Comparison of ENCODE assay signal across 30 cellular contexts in the genomic region with DNA sequence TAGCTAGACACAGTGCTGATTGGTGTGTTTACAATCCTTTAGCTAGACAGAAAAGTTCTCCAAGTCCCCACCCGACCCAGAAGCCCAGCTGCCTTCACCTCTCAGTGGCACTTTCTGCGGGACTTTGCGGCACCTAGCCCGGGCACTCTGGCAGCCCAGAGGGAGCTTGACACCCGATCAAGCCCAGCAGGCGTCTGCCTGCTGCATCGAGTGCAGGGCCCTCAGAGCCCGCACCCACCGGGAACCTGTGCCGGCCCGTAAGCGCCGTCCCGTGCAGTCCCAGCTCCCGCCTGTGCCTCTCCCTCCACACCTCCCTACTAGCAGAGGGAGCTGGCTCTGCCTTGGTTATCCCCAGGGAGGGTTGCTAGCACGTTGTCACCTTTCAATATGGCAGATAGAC.
"Had no signal": no experiment of that assay in that cellular context is flagged by ENCODE, and none has a peak within 500 bp of the region (broad histone marks: within the 10 kb centered on the region; RNA-seq: fewer than 3 reads in every experiment).

No MANE protein-coding gene starts in this region.

- H3K27ac Mint-ChIP-seq: activated CD4-positive, alpha-beta memory T cell treated with anti-CD3 and anti-CD28 coated beads for 36 hours; activated CD4-positive, alpha-beta T cell treated with anti-CD3 and anti-CD28 coated beads for 36 hours; activated CD4-positive, alpha-beta T cell treated with anti-CD3 and anti-CD28 coated beads, Interleukin-2, amount 10 ng/mL, durations not matched to agents 24 days and 14 days; activated CD8-positive, alpha-beta memory T cell treated with anti-CD3 and anti-CD28 coated beads, Interleukin-2, amount 10 ng/mL, durations not matched to agents 7 days and 5 days; activated CD8-positive, alpha-beta T cell treated with anti-CD3 and anti-CD28 coated beads, Interleukin-2, amount 10 ng/mL, durations not matched to agents 7 days and 5 days; activated naive CD4-positive, alpha-beta T cell treated with anti-CD3 and anti-CD28 coated beads for 36 hours; activated naive CD4-positive, alpha-beta T cell treated with anti-CD3 and anti-CD28 coated beads, Interleukin-2, amount 50 U/mL, for 72 hours; activated naive CD8-positive, alpha-beta T cell treated with anti-CD3 and anti-CD28 coated beads, Interleukin-2, amount 10 ng/mL, durations not matched to agents 7 days and 5 days; activated T-helper 17 cell treated with anti-CD3 and anti-CD28 coated beads, Interleukin-2, amount 50 U/mL, for 72 hours; brain; dendritic cell treated with granulocyte-macrophage colony-stimulating factor and Interleukin-4, amounts not matched to agents 40 ng/mL and 50 ng/mL, for 4 days; endodermal cell had no signal

- H3K4me3 ChIP-seq: ascending aorta, breast epithelium, cardiac muscle cell, coronary artery, dorsolateral prefrontal cortex, gastrocnemius medialis had no signal

- H3K27me3 ChIP-seq: ascending aorta, breast epithelium, cardiac muscle cell, dorsolateral prefrontal cortex, foreskin keratinocyte, gastrocnemius medialis had no signal

- H3K4me3 Mint-ChIP-seq: activated CD4-positive, alpha-beta memory T cell treated with anti-CD3 and anti-CD28 coated beads for 36 hours; activated CD4-positive, alpha-beta T cell treated with anti-CD3 and anti-CD28 coated beads for 36 hours; activated CD4-positive, alpha-beta T cell treated with anti-CD3 and anti-CD28 coated beads, Interleukin-2, amount 10 ng/mL, durations not matched to agents 24 days and 14 days; activated CD8-positive, alpha-beta memory T cell treated with anti-CD3 and anti-CD28 coated beads, Interleukin-2, amount 10 ng/mL, durations not matched to agents 7 days and 5 days; activated CD8-positive, alpha-beta T cell treated with anti-CD3 and anti-CD28 coated beads, Interleukin-2, amount 10 ng/mL, durations not matched to agents 7 days and 5 days; activated naive CD4-positive, alpha-beta T cell treated with anti-CD3 and anti-CD28 coated beads for 36 hours; activated naive CD8-positive, alpha-beta T cell treated with anti-CD3 and anti-CD28 coated beads, Interleukin-2, amount 10 ng/mL, durations not matched to agents 7 days and 5 days; activated T-cell treated with anti-CD3 and anti-CD28 coated beads, Interleukin-2, amount 50 U/mL, for 4 hours; activated T-helper 17 cell treated with anti-CD3 and anti-CD28 coated beads, Interleukin-2, amount 50 U/mL, for 72 hours; brain; dendritic cell treated with granulocyte-macrophage colony-stimulating factor and Interleukin-4, amounts not matched to agents 40 ng/mL and 50 ng/mL, for 4 days; endodermal cell had no signal

- ATAC-seq: activated CD4-positive, alpha-beta T cell treated with anti-CD3 and anti-CD28 coated beads for 36 hours; activated CD8-positive, alpha-beta memory T cell treated with anti-CD3 and anti-CD28 coated beads, Interleukin-2, amount 10 ng/mL, durations not matched to agents 7 days and 5 days; activated CD8-positive, alpha-beta T cell treated with anti-CD3 and anti-CD28 coated beads, Interleukin-2, amount 10 ng/mL, durations not matched to agents 7 days and 5 days; activated naive CD4-positive, alpha-beta T cell treated with anti-CD3 and anti-CD28 coated beads, Interleukin-2, amount 50 U/mL, for 72 hours; activated T-cell treated with anti-CD3 and anti-CD28 coated beads, Interleukin-2, amount 50 U/mL, for 4 hours; activated T-helper 17 cell treated with anti-CD3 and anti-CD28 coated beads, Interleukin-2, amount 50 U/mL, for 72 hours; esophagus mucosa; foreskin keratinocyte; gastrocnemius medialis had no signal

- H3K27ac ChIP-seq: ascending aorta, breast epithelium, cardiac muscle cell, coronary artery, dorsolateral prefrontal cortex, foreskin keratinocyte, gastrocnemius medialis had no signal

- H3K4me1 Mint-ChIP-seq: activated CD4-positive, alpha-beta T cell treated with anti-CD3 and anti-CD28 coated beads for 36 hours; activated CD4-positive, alpha-beta T cell treated with anti-CD3 and anti-CD28 coated beads, Interleukin-2, amount 10 ng/mL, durations not matched to agents 24 days and 14 days; activated CD8-positive, alpha-beta memory T cell treated with anti-CD3 and anti-CD28 coated beads, Interleukin-2, amount 10 ng/mL, durations not matched to agents 7 days and 5 days; activated naive CD8-positive, alpha-beta T cell treated with anti-CD3 and anti-CD28 coated beads, Interleukin-2, amount 10 ng/mL, durations not matched to agents 7 days and 5 days; activated T-helper 17 cell treated with anti-CD3 and anti-CD28 coated beads, Interleukin-2, amount 50 U/mL, for 72 hours; brain; endodermal cell had no signal

- H3K36me3 ChIP-seq: ascending aorta, breast epithelium, cardiac muscle cell, gastrocnemius medialis had no signal

- H3K36me3 Mint-ChIP-seq: activated CD4-positive, alpha-beta memory T cell treated with anti-CD3 and anti-CD28 coated beads for 36 hours; activated CD8-positive, alpha-beta memory T cell treated with anti-CD3 and anti-CD28 coated beads, Interleukin-2, amount 10 ng/mL, durations not matched to agents 7 days and 5 days; activated naive CD8-positive, alpha-beta T cell treated with anti-CD3 and anti-CD28 coated beads, Interleukin-2, amount 10 ng/mL, durations not matched to agents 7 days and 5 days; brain had no signal

- DNase-seq: activated CD4-positive, alpha-beta memory T cell treated with anti-CD3 and anti-CD28 coated beads for 36 hours; activated CD4-positive, alpha-beta T cell treated with anti-CD3 and anti-CD28 coated beads for 36 hours; activated CD4-positive, alpha-beta T cell treated with anti-CD3 and anti-CD28 coated beads, Interleukin-2, amount 10 ng/mL, durations not matched to agents 24 days and 14 days; activated CD4-positive, CD25-positive, alpha-beta regulatory T cell; activated CD4-positive, CD25-positive, alpha-beta regulatory T cell treated with anti-CD3 and anti-CD28 coated beads, Interleukin-2, amount 50 U/mL, for 72 hours; activated CD8-positive, alpha-beta memory T cell treated with anti-CD3 and anti-CD28 coated beads, Interleukin-2, amount 10 ng/mL, durations not matched to agents 7 days and 5 days; activated CD8-positive, alpha-beta memory T cell treated with anti-CD3 and anti-CD28 coated beads, Interleukin-2, amount 50 U/mL, for 4 hours; activated CD8-positive, alpha-beta T cell treated with anti-CD3 and anti-CD28 coated beads, Interleukin-2, amount 10 ng/mL, durations not matched to agents 7 days and 5 days; activated effector memory CD4-positive, alpha-beta T cell treated with Interleukin-2 at 50 U/mL for 16 hours; activated gamma-delta T cell treated with Interleukin-2 at 50 U/mL for 16 hours; activated naive CD4-positive, alpha-beta T cell treated with anti-CD3 and anti-CD28 coated beads for 36 hours; activated naive CD8-positive, alpha-beta T cell treated with anti-CD3 and anti-CD28 coated beads, Interleukin-2, amount 10 ng/mL, durations not matched to agents 7 days and 5 days; activated T-cell treated with anti-CD3 and anti-CD28 coated beads, Interleukin-2, amount 50 U/mL, for 4 hours; central memory CD4-positive, alpha-beta T cell; cerebellar nuclear complex; dorsolateral prefrontal cortex; effector memory CD4-positive, alpha-beta T cell; endodermal cell; foreskin keratinocyte; gastrocnemius medialis; T-helper 2 cell had no signal

- H3K4me1 ChIP-seq: ascending aorta, breast epithelium, foreskin keratinocyte, gastrocnemius medialis had no signal

- H3K27me3 Mint-ChIP-seq: activated CD4-positive, alpha-beta memory T cell treated with anti-CD3 and anti-CD28 coated beads for 36 hours; activated CD4-positive, alpha-beta T cell treated with anti-CD3 and anti-CD28 coated beads for 36 hours; activated CD4-positive, alpha-beta T cell treated with anti-CD3 and anti-CD28 coated beads, Interleukin-2, amount 10 ng/mL, durations not matched to agents 24 days and 14 days; activated CD8-positive, alpha-beta memory T cell treated with anti-CD3 and anti-CD28 coated beads, Interleukin-2, amount 10 ng/mL, durations not matched to agents 7 days and 5 days; activated naive CD8-positive, alpha-beta T cell treated with anti-CD3 and anti-CD28 coated beads, Interleukin-2, amount 10 ng/mL, durations not matched to agents 7 days and 5 days; activated T-helper 17 cell treated with anti-CD3 and anti-CD28 coated beads, Interleukin-2, amount 50 U/mL, for 72 hours; brain; dendritic cell treated with granulocyte-macrophage colony-stimulating factor and Interleukin-4, amounts not matched to agents 40 ng/mL and 50 ng/mL, for 4 days had no signal

- H3K9me3 ChIP-seq: ascending aorta, breast epithelium, gastrocnemius medialis had no signal
